Comparison of ENCODE assay signal across 23 cellular contexts in genomic region chr6:25641940-25642666, GRCh38. TPM values are rescaled to one million over a fixed set of nuclear protein-coding genes. Genes with fewer than 3 reads are reported as not detected.
DNase-seq lines count a peak whose midpoint lies in the region; TF ChIP-seq lines count a peak whose summit lies in the region.
"Had no signal": no experiment of that assay in that cellular context is flagged by ENCODE, and none has a peak within 500 bp of the region (broad histone marks: within the 10 kb centered on the region; RNA-seq: fewer than 3 reads in every experiment).

No MANE protein-coding gene starts in this region.

- no peaks in the 10 kb centered on the region for H3K27me3 Mint-ChIP-seq in progenitor cell of endocrine pancreas

- peak overlapping the region; percentile 75; the same call in 1 of the 2 replicates for H3K27ac ChIP-seq in C4-2B
- H3K27ac ChIP-seq: RWPE1 had no signal

- TF ChIP-seq CTCF in C4-2B (conservative IDR thresholded peaks at IDR 0.05): no peak
- TF ChIP-seq CTCF in progenitor cell of endocrine pancreas (IDR thresholded peaks at IDR 0.05; ENCODE audit: unreplicated experiment): no peak

- no peaks in the 10 kb centered on the region for H3K9me3 Mint-ChIP-seq in progenitor cell of endocrine pancreas (ENCODE audit: low read depth)

- H3K36me3 Mint-ChIP-seq in progenitor cell of endocrine pancreas (ENCODE audit: insufficient read depth): no peaks in the 10 kb centered on the region
- H3K36me3 Mint-ChIP-seq: CD8-positive, alpha-beta T cell had no signal

- peaks cover 76% of the 10 kb centered on the region for H3K4me1 Mint-ChIP-seq in progenitor cell of endocrine pancreas (ENCODE audit: low read depth)

- in situ Hi-C loops in SK-MEL-5 (cut with HindIII; ENCODE audit: low pct_unique_long_range_greater_than_20kb, low sequenced_read_pairs): no loop called here

- H3K27ac Mint-ChIP-seq in progenitor cell of endocrine pancreas: peak overlapping the region; percentile 90
- H3K27ac Mint-ChIP-seq: CD8-positive, alpha-beta T cell had no signal

- DNase-seq in SK-MEL-5 (ENCODE audit: low read depth, low spot score) (peak; percentile 61), left kidney (ENCODE audit: low read depth, low spot score) (peak; percentile 14), progenitor cell of endocrine pancreas (ENCODE audit: low spot score, unreplicated experiment) (no peak), pons (ENCODE audit: low spot score) (no peak)
- no peak for DNase-seq in activated naive CD4-positive, alpha-beta T cell treated with anti-CD3 and anti-CD28 coated beads, Interleukin-2, amount 50 U/mL, for 16 hours
- DNase-seq in stimulated activated CD4-positive, alpha-beta T cell treated with anti-CD3 and anti-CD28 coated beads, Interleukin-4, amount 100 ng/mL, for 1 hour: no peak
- DNase-seq: C1 segment of cervical spinal cord; CD8-positive, alpha-beta T cell; DMS153; MG63; NCI-H1105 treated with DMSO at 0.1 percent for 48 hours; NCI-H146; NCI-H1930; NCI-H2107; NCI-H524 treated with DMSO at 0.1 percent for 48 hours; SHP77 had no signal

- peak overlapping the region; percentile 16 for H3K4me3 Mint-ChIP-seq in progenitor cell of endocrine pancreas (ENCODE audit: low read depth)
- H3K4me3 Mint-ChIP-seq: CD8-positive, alpha-beta T cell had no signal

RNA-seq across cellular contexts. Expression of gene SCGN, which starts 9.9 kb away (rescaled TPM):
- total RNA-seq in SK-MEL-5 (2014; rRNA removed; shearing (Covaris generic)): 0.26 TPM in 1 of 2 replicates, not detected in the other
- 0.15 and 0.60 TPM in 2 replicates for polyA plus RNA-seq in SK-MEL-5 (2015; cell fraction: cytosol; rRNA removed)
- not detected in 2 replicates for polyA plus RNA-seq in SK-MEL-5 (2015; cell fraction: nucleus; rRNA removed)
- total RNA-seq in progenitor cell of endocrine pancreas: 95.0 and 97.2 TPM in 2 replicates
- total RNA-seq: A673; CD8-positive, alpha-beta T cell; H4; HT1080; K562; OCI-LY7 had no signal
- polyA plus RNA-seq: K562 had no signal

Comparison
In these comparisons a context has a peak if more than half of its experiments do, and no peak if none do; other contexts are left out.
1. DNase-seq: peak in SK-MEL-5 (single experiment) and left kidney (single experiment); none in progenitor cell of endocrine pancreas (single experiment), activated naive CD4-positive, alpha-beta T cell treated with anti-CD3 and anti-CD28 coated beads, Interleukin-2, amount 50 U/mL, for 16 hours (single experiment), pons (single experiment) and stimulated activated CD4-positive, alpha-beta T cell treated with anti-CD3 and anti-CD28 coated beads, Interleukin-4, amount 100 ng/mL, for 1 hour (single experiment).
2. RNA of gene SCGN, which starts 9.9 kb away (total RNA-seq): 95.0 to 97.2 TPM in progenitor cell of endocrine pancreas; 0.26 TPM in SK-MEL-5; every median in the first group is over 10 times any median in the second.